In genomic region chr22:48606684-48607307, GRCh38 we compare ENCODE assay signal across 21 cellular contexts.
DNase-seq lines count a peak whose midpoint lies in the region; ATAC-seq and TF ChIP-seq lines count a peak whose summit lies in the region.
"Had no signal": no experiment of that assay in that cellular context is flagged by ENCODE, and none has a peak within 500 bp of the region (broad histone marks: within the 10 kb centered on the region; RNA-seq: fewer than 3 reads in every experiment).

No MANE protein-coding gene starts in this region.

- no peak for TF ChIP-seq CTCF in brain (conservative IDR thresholded peaks at IDR 0.05)
- no peak for TF ChIP-seq CTCF in parathyroid adenoma (IDR thresholded peaks at IDR 0.05)
- TF ChIP-seq CTCF in H9 (conservative IDR thresholded peaks at IDR 0.05) = no peak

- no peak overlapping the region for H2AK5ac ChIP-seq in H9 (ENCODE audit: insufficient read length, low read length)

- H3K4me2 ChIP-seq in parathyroid adenoma (ENCODE audit: low read length) = peak overlapping the region; percentile 64
- H3K4me2 ChIP-seq in H9 (ENCODE audit: insufficient read depth, insufficient read length, low read length) = no peak overlapping the region
- H3K4me2 ChIP-seq: A549 had no signal

- DNase-seq in NCI-H510A treated with DMSO at 0.1 percent for 48 hours (lab: John Stamatoyannopoulos, UW) = peak; percentile 12
- no peak for DNase-seq in NCI-H510A (lab: John Stamatoyannopoulos, UW)
- peak; percentile 49 for DNase-seq in RPMI8226
- DNase-seq in activated naive CD4-positive, alpha-beta T cell treated with anti-CD3 and anti-CD28 coated beads, Interleukin-2, amount 50 U/mL, for 16 hours = no peak
- DNase-seq in stimulated activated naive B cell treated with anti-CD40 and anti-IgM and Interleukin-4, amounts not matched to agents 10 μg/mL and 1 μg/mL and 100 μg/mL, for 72 hours = no peak
- no peak for DNase-seq in H9
- DNase-seq: 8988T; ACHN; AML-193; BE2C; CD4-positive, alpha-beta T cell; CD8-positive, alpha-beta memory T cell; DMS53; GM23248; H7 had no signal

- H3K4me1 Mint-ChIP-seq in brain (peaks cover 12% of the 10 kb centered on the region), H9 (peaks cover 13 to 14% of the 10 kb centered on the region in 2 experiments)
- no peaks in the 10 kb centered on the region for H3K4me1 Mint-ChIP-seq in stimulated activated naive B cell treated with anti-CD40 and anti-IgM and Interleukin-4, amounts not matched to agents 10 μg/mL and 1 μg/mL and 100 μg/mL, for 72 hours
- H3K4me1 Mint-ChIP-seq: CD14-positive monocyte; CD8-positive, alpha-beta memory T cell had no signal

- H3K4ac ChIP-seq in H9 (ENCODE audit: low read depth, low read length) = no peak overlapping the region

- H3K27me3 Mint-ChIP-seq in brain (no peaks in the 10 kb centered on the region), H9 (ENCODE audit: low read depth) (peaks cover 1% of the 10 kb centered on the region; the same call in 1 of the 2 replicates)
- H3K27me3 Mint-ChIP-seq in stimulated activated naive B cell treated with anti-CD40 and anti-IgM and Interleukin-4, amounts not matched to agents 10 μg/mL and 1 μg/mL and 100 μg/mL, for 72 hours = no peaks in the 10 kb centered on the region
- H3K27me3 Mint-ChIP-seq: CD4-positive, alpha-beta T cell had no signal

- H2BK15ac ChIP-seq in H9 (ENCODE audit: low read depth, low read length) = no peak overlapping the region

- H4K5ac ChIP-seq in H9 (ENCODE audit: insufficient read length, low read depth, low read length) = no peak overlapping the region

- H3K9ac ChIP-seq in parathyroid adenoma (no peak overlapping the region), H9 (ENCODE audit: extremely low read depth, insufficient read length, low read length) (no peak overlapping the region)
- H3K9ac ChIP-seq: BLaER1 treated with 17β-estradiol and CSF1 and Interleukin-3, amounts not matched to agents 10 nM and 100 nM; GM23248 had no signal

- H3K14ac ChIP-seq in H9 (ENCODE audit: insufficient read depth, low read length) = no peak overlapping the region

- no peak for ATAC-seq in stimulated activated naive B cell treated with anti-CD40 and anti-IgM and Interleukin-4, amounts not matched to agents 10 μg/mL and 1 μg/mL and 100 μg/mL, for 72 hours (replicated peaks)
- ATAC-seq: A549, HCT116 had no signal

- H3K9me3 Mint-ChIP-seq in brain (peaks cover 0 to 15% (median 4%) of the 10 kb centered on the region in 5 experiments), H9 (peaks cover 7 to 9% of the 10 kb centered on the region in 2 experiments; a peak in 3 of 5 replicates)
- H3K9me3 Mint-ChIP-seq in stimulated activated naive B cell treated with anti-CD40 and anti-IgM and Interleukin-4, amounts not matched to agents 10 μg/mL and 1 μg/mL and 100 μg/mL, for 72 hours = peaks cover 7 to 11% of the 10 kb centered on the region in 2 donors

- WGBS in H9 (ENCODE audit: extremely low coverage, insufficient read length, low lambda C conversion rate) = no CpG with 5 or more reads among the region's 16 CpGs

- no peaks in the 10 kb centered on the region for H3K36me3 ChIP-seq in parathyroid adenoma (ENCODE audit: control insufficient read depth, insufficient read depth, low read length)
- H3K36me3 ChIP-seq: BE2C; BLaER1 treated with 17β-estradiol and CSF1 and Interleukin-3, amounts not matched to agents 10 nM and 100 nM had no signal

- no peaks in the 10 kb centered on the region for H3K23me2 ChIP-seq in H9 (ENCODE audit: insufficient read length, low read depth, low read length, poor library complexity, severe bottlenecking)

- H3K27me3 ChIP-seq in parathyroid adenoma (ENCODE audit: control insufficient read depth, insufficient read depth, low read length) (no peaks in the 10 kb centered on the region), H9 (ENCODE audit: insufficient read depth, low read length) (no peaks in the 10 kb centered on the region)
- H3K27me3 ChIP-seq: BE2C had no signal

- H2AFZ ChIP-seq in parathyroid adenoma = no peak overlapping the region
- H2AFZ ChIP-seq in H9 (ENCODE audit: low read length) = no peak overlapping the region
- H2AFZ ChIP-seq: GM23248 had no signal

- no peak overlapping the region for H3K18ac ChIP-seq in H9 (ENCODE audit: insufficient read length, low read depth, low read length)

- H3K27ac Mint-ChIP-seq in brain (peak overlapping the region; percentile 18 to 84 (median 35)), H9 (peak overlapping the region in 1 of 3 experiments; percentile 87; a peak in 2 of 7 replicates)
- no peak overlapping the region for H3K27ac Mint-ChIP-seq in stimulated activated naive B cell treated with anti-CD40 and anti-IgM and Interleukin-4, amounts not matched to agents 10 μg/mL and 1 μg/mL and 100 μg/mL, for 72 hours
- H3K27ac Mint-ChIP-seq: CD14-positive monocyte; CD4-positive, alpha-beta T cell; CD8-positive, alpha-beta memory T cell had no signal

- peaks cover 33% of the 10 kb centered on the region for H3K36me3 Mint-ChIP-seq in brain
- peaks cover 0 to 2% of the 10 kb centered on the region in 2 donors for H3K36me3 Mint-ChIP-seq in stimulated activated naive B cell treated with anti-CD40 and anti-IgM and Interleukin-4, amounts not matched to agents 10 μg/mL and 1 μg/mL and 100 μg/mL, for 72 hours
- peaks cover 7 to 8% (median 7%) of the 10 kb centered on the region in 3 experiments for H3K36me3 Mint-ChIP-seq in H9 (ENCODE audit: insufficient read depth in 1 of 3, low read depth in 3 of 3)
- H3K36me3 Mint-ChIP-seq: CD14-positive monocyte had no signal

- no peak overlapping the region for H3T11ph ChIP-seq in H9 (ENCODE audit: low read length)

- H3K9me3 ChIP-seq in parathyroid adenoma (ENCODE audit: control insufficient read depth, low read length) (no peaks in the 10 kb centered on the region), H9 (ENCODE audit: control insufficient read depth, low read depth, low read length) (no peaks in the 10 kb centered on the region)
- H3K9me3 ChIP-seq: A549, BE2C had no signal

- no peak overlapping the region for H3K27ac ChIP-seq in parathyroid adenoma
- no peak overlapping the region for H3K27ac ChIP-seq in H9 (ENCODE audit: insufficient read length, low read depth, low read length)
- H3K27ac ChIP-seq: BLaER1 treated with 17β-estradiol and CSF1 and Interleukin-3, amounts not matched to agents 10 nM and 100 nM; GM23248 had no signal

- no peak overlapping the region for H2BK120ac ChIP-seq in H9 (ENCODE audit: low read depth, low read length, poor library complexity, severe bottlenecking)

- no peak overlapping the region for H3K23ac ChIP-seq in H9 (ENCODE audit: insufficient read length, low read depth, low read length)

- no peak overlapping the region for H2BK12ac ChIP-seq in H9 (ENCODE audit: insufficient read length, low read depth, low read length)

- no peak overlapping the region for H3K4me3 Mint-ChIP-seq in brain
- no peak overlapping the region for H3K4me3 Mint-ChIP-seq in stimulated activated naive B cell treated with anti-CD40 and anti-IgM and Interleukin-4, amounts not matched to agents 10 μg/mL and 1 μg/mL and 100 μg/mL, for 72 hours
- H3K4me3 Mint-ChIP-seq in H9 = no peak overlapping the region
- H3K4me3 Mint-ChIP-seq: CD14-positive monocyte; CD4-positive, alpha-beta T cell; CD8-positive, alpha-beta memory T cell had no signal

- H2BK5ac ChIP-seq in H9 (ENCODE audit: insufficient read length, low read length) = no peak overlapping the region

- H3K79me1 ChIP-seq in H9 (ENCODE audit: insufficient read depth, low read depth, low read length, poor library complexity, severe bottlenecking) = no peaks in the 10 kb centered on the region

- H2BK20ac ChIP-seq in H9 (ENCODE audit: low read depth, low read length, poor library complexity, severe bottlenecking) = no peak overlapping the region

- H3K4me1 ChIP-seq in parathyroid adenoma = no peaks in the 10 kb centered on the region
- H3K4me1 ChIP-seq in H9 (ENCODE audit: insufficient read depth, low read length) = no peaks in the 10 kb centered on the region
- H3K4me1 ChIP-seq: BE2C had no signal

- H3K79me2 ChIP-seq in parathyroid adenoma (no peaks in the 10 kb centered on the region), H9 (ENCODE audit: insufficient read depth, low read length) (peaks cover 2% of the 10 kb centered on the region; the same call in 1 of the 2 replicates)

- no peak overlapping the region for H3K56ac ChIP-seq in H9 (ENCODE audit: insufficient read length, low read depth, low read length)

- no peaks in the 10 kb centered on the region for H4K20me1 ChIP-seq in H9 (ENCODE audit: control insufficient read depth, insufficient read depth, insufficient read length)

- H4K8ac ChIP-seq in H9 (replicated peaks; ENCODE audit: insufficient read length, low read depth, low read length) = no peak overlapping the region

- H4K91ac ChIP-seq in H9 (ENCODE audit: insufficient read length, low read depth, low read length) = no peak overlapping the region

- H3K4me3 ChIP-seq in parathyroid adenoma (ENCODE audit: low read depth, low read length) = peak overlapping the region; percentile 19
- H3K4me3 ChIP-seq: A549; BLaER1 treated with 17β-estradiol and CSF1 and Interleukin-3, amounts not matched to agents 10 nM and 100 nM; GM23248 had no signal

Comparison
In these comparisons a context has a peak if more than half of its experiments do, and no peak if none do; other contexts are left out.
1. DNase-seq: peak in NCI-H510A treated with DMSO at 0.1 percent for 48 hours (single experiment) and RPMI8226 (single experiment); none in NCI-H510A (single experiment), activated naive CD4-positive, alpha-beta T cell treated with anti-CD3 and anti-CD28 coated beads, Interleukin-2, amount 50 U/mL, for 16 hours (single experiment), stimulated activated naive B cell treated with anti-CD40 and anti-IgM and Interleukin-4, amounts not matched to agents 10 μg/mL and 1 μg/mL and 100 μg/mL, for 72 hours (single experiment) and H9 (single experiment).